20 cellular contexts compared by ENCODE assay signal in genomic region chr15:61200626-61201025, GRCh38. TPM values are rescaled to one million over a fixed set of nuclear protein-coding genes. Genes with fewer than 3 reads are reported as not detected.
A peak's percentile ranks its signal among the peaks of the same experiment; 100 is the strongest.
DNase-seq lines count a peak whose midpoint lies in the region; ATAC-seq and TF ChIP-seq lines count a peak whose summit lies in the region.
"Had no signal": no experiment of that assay in that cellular context is flagged by ENCODE, and none has a peak within 500 bp of the region (broad histone marks: within the 10 kb centered on the region; RNA-seq: fewer than 3 reads in every experiment).

No MANE protein-coding gene starts in this region.

- no peak overlapping the region for H3K4me2 ChIP-seq in GM23338
- H3K4me2 ChIP-seq: PC-9 had no signal

- CTCF ChIA-PET in WTC11 (lab: Charles Lee) = interaction anchor here (1.0 to 1.2 kb wide), 2 partner anchors 16 to 82 kb away, joined by 3 read pairs; no protein-coding TSS in a partner anchor

- no peaks in the 10 kb centered on the region for H3K9me2 ChIP-seq in GM23338 (ENCODE audit: insufficient read depth)

- H3K79me2 ChIP-seq in GM23338 (replicated peaks; ENCODE audit: insufficient read depth) = no peaks in the 10 kb centered on the region; the same call in 1 of the 2 replicates

- H3K36me3 ChIP-seq in GM23338 (ENCODE audit: insufficient read depth) (no peaks in the 10 kb centered on the region), skeletal muscle tissue (ENCODE audit: control insufficient read depth in 3 of 3, insufficient read depth in 3 of 3, low read length in 3 of 3) (no peaks in the 10 kb centered on the region)

- TF ChIP-seq CTCF in GM23338 (conservative IDR thresholded peaks at IDR 0.05; ENCODE audit: low read depth in 2 of 2) (no peak), WTC11 (IDR thresholded peaks at IDR 0.05) (no peak)

- H3K27me3 ChIP-seq in GM23338 (ENCODE audit: insufficient read depth) (no peaks in the 10 kb centered on the region), skeletal muscle tissue (ENCODE audit: control insufficient read depth in 3 of 3, insufficient read depth in 3 of 3, low read length in 3 of 3) (no peaks in the 10 kb centered on the region)

- H3K9me3 ChIP-seq in skeletal muscle tissue (ENCODE audit: control insufficient read depth in 3 of 3, low read length in 3 of 3) = no peaks in the 10 kb centered on the region

- peak overlapping the region; percentile 27 to 73 (median 35) for H3K9ac ChIP-seq in skeletal muscle tissue (ENCODE audit: low read depth in 1 of 3, low read length in 3 of 3)

- H3K4me3 ChIP-seq in GM23338 = no peak overlapping the region
- peak overlapping the region; percentile 33 to 60 (median 51) for H3K4me3 ChIP-seq in skeletal muscle tissue (ENCODE audit: low read length in 3 of 3)
- H3K4me3 ChIP-seq: PC-9, SK-N-MC had no signal

- H3K4me1 ChIP-seq in GM23338 (ENCODE audit: insufficient read depth) (peaks cover 11% of the 10 kb centered on the region), skeletal muscle tissue (ENCODE audit: control insufficient read depth in 3 of 3, insufficient read depth in 3 of 3, low read length in 3 of 3) (peaks cover 54 to 74% (median 67%) of the 10 kb centered on the region in 3 donors)

- H2AFZ ChIP-seq in GM23338 = peak overlapping the region; percentile 2
- H2AFZ ChIP-seq: PC-9 had no signal

- ATAC-seq in GM23338 = no peak
- no peak for ATAC-seq in WTC11
- no peak for ATAC-seq in activated CD4-positive, CD25-positive, alpha-beta regulatory T cell treated with anti-CD3 and anti-CD28 coated beads, Interleukin-2, amount 50 U/mL, for 24 hours

- no peaks in the 10 kb centered on the region for H4K20me1 ChIP-seq in GM23338 (replicated peaks; ENCODE audit: insufficient read depth)

- H3K9me3 Mint-ChIP-seq in GM23338 (no peaks in the 10 kb centered on the region), WTC11 (peaks cover under 1% of the 10 kb centered on the region; the same call in 1 of the 2 replicates)
- H3K9me3 Mint-ChIP-seq: CD4-positive, CD25-positive, alpha-beta regulatory T cell had no signal

- DNase-seq in GM23338 (ENCODE audit: low spot score) = no peak
- DNase-seq in NCI-H82 (lab: John Stamatoyannopoulos, UW) = peak; percentile 95
- no peak for DNase-seq in WTC11 (ENCODE audit: low spot score)
- no peak for DNase-seq in iPS-NIHi11 (ENCODE audit: low spot score)
- no peak for DNase-seq in T1000 (lab: John Stamatoyannopoulos, UW)
- DNase-seq: CD4-positive, CD25-positive, alpha-beta regulatory T cell; DMS153; GOT3; HCEC 1CT; NCI-H1092 treated with DMSO at 0.1 percent for 48 hours; NCI-H1436 treated with DMSO at 0.1 percent for 48 hours; NCI-H2029 treated with DMSO at 0.1 percent for 48 hours; NCI-H446; NCI-H69; PC-9; RPMI8226; SHP77 had no signal

- H3K36me3 Mint-ChIP-seq in GM23338 (ENCODE audit: low read depth) = no peaks in the 10 kb centered on the region
- no peaks in the 10 kb centered on the region for H3K36me3 Mint-ChIP-seq in WTC11
- H3K36me3 Mint-ChIP-seq: CD4-positive, CD25-positive, alpha-beta regulatory T cell had no signal

- POLR2A ChIA-PET in WTC11 (lab: Charles Lee) = no interaction called here

- peak overlapping the region; percentile 27; the same call in 1 of the 2 replicates for H3K27ac ChIP-seq in GM23338 (ENCODE audit: low read depth)
- peak overlapping the region; percentile 48 for H3K27ac ChIP-seq in skeletal muscle tissue (ENCODE audit: low read depth, low read length)
- H3K27ac ChIP-seq: PC-9, SK-N-MC had no signal

- H3K4me1 Mint-ChIP-seq in GM23338 (peaks cover 30% of the 10 kb centered on the region), WTC11 (peaks cover 50% of the 10 kb centered on the region)
- H3K4me1 Mint-ChIP-seq: CD4-positive, CD25-positive, alpha-beta regulatory T cell had no signal

- H3K27ac Mint-ChIP-seq in GM23338 = peak overlapping the region; percentile 71; the same call in 1 of the 2 replicates
- H3K27ac Mint-ChIP-seq in WTC11 = 0 out of 2 replicates have a peak overlapping the region, but pooled peaks have one; percentile 37
- H3K27ac Mint-ChIP-seq: CD4-positive, CD25-positive, alpha-beta regulatory T cell had no signal

- no peaks in the 10 kb centered on the region for H3F3A ChIP-seq in GM23338 (replicated peaks; ENCODE audit: low read depth)

- H3K4me3 Mint-ChIP-seq in GM23338 (no peak overlapping the region), WTC11 (no peak overlapping the region)
- H3K4me3 Mint-ChIP-seq: CD4-positive, CD25-positive, alpha-beta regulatory T cell had no signal

- H3K27me3 Mint-ChIP-seq in GM23338 (ENCODE audit: insufficient read depth, low read depth, poor library complexity) (peaks cover 2% of the 10 kb centered on the region), WTC11 (ENCODE audit: low read depth) (no peaks in the 10 kb centered on the region)

TF ChIP-seq in GM23338, 12 proteins besides CTCF, POLR2A, EP300 and RAD21 (continues in another document):
- TF ChIP-seq ZNF331 (CRISPR knock-in tag; IDR thresholded peaks at IDR 0.05; ENCODE audit: low read depth) (no peak), ETS1 (IDR thresholded peaks at IDR 0.05) (no peak), EZH2phosphoT487 (IDR thresholded peaks at IDR 0.05; ENCODE audit: unreplicated experiment) (no peak), JUNB (IDR thresholded peaks at IDR 0.05; ENCODE audit: unreplicated experiment) (no peak)

TF ChIP-seq in WTC11, 78 proteins besides CTCF, POLR2A, EP300 and RAD21 (continues in another document):
- no peak for TF ChIP-seq FOXP1 (CRISPR knock-in tag; IDR thresholded peaks at IDR 0.05; ENCODE audit: borderline replicate concordance)
- TF ChIP-seq MYBL2 (CRISPR knock-in tag; IDR thresholded peaks at IDR 0.05) = no peak
- TF ChIP-seq TEAD4 (CRISPR knock-in tag; IDR thresholded peaks at IDR 0.05) = no peak
- no peak for TF ChIP-seq ZNF317 (CRISPR knock-in tag; IDR thresholded peaks at IDR 0.05; ENCODE audit: borderline replicate concordance, low read depth)
- no peak for TF ChIP-seq ELF4 (CRISPR knock-in tag; IDR thresholded peaks at IDR 0.05; ENCODE audit: low read depth)
- TF ChIP-seq, protein P1, sequence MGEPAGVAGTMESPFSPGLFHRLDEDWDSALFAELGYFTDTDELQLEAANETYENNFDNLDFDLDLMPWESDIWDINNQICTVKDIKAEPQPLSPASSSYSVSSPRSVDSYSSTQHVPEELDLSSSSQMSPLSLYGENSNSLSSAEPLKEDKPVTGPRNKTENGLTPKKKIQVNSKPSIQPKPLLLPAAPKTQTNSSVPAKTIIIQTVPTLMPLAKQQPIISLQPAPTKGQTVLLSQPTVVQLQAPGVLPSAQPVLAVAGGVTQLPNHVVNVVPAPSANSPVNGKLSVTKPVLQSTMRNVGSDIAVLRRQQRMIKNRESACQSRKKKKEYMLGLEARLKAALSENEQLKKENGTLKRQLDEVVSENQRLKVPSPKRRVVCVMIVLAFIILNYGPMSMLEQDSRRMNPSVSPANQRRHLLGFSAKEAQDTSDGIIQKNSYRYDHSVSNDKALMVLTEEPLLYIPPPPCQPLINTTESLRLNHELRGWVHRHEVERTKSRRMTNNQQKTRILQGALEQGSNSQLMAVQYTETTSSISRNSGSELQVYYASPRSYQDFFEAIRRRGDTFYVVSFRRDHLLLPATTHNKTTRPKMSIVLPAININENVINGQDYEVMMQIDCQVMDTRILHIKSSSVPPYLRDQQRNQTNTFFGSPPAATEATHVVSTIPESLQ (CRISPR knock-in tag; IDR thresholded peaks at IDR 0.05) = no peak
- TF ChIP-seq RELA (CRISPR knock-in tag; IDR thresholded peaks at IDR 0.05; ENCODE audit: borderline replicate concordance) = no peak
- TF ChIP-seq, protein P2, sequence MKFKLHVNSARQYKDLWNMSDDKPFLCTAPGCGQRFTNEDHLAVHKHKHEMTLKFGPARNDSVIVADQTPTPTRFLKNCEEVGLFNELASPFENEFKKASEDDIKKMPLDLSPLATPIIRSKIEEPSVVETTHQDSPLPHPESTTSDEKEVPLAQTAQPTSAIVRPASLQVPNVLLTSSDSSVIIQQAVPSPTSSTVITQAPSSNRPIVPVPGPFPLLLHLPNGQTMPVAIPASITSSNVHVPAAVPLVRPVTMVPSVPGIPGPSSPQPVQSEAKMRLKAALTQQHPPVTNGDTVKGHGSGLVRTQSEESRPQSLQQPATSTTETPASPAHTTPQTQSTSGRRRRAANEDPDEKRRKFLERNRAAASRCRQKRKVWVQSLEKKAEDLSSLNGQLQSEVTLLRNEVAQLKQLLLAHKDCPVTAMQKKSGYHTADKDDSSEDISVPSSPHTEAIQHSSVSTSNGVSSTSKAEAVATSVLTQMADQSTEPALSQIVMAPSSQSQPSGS (CRISPR knock-in tag; IDR thresholded peaks at IDR 0.05; ENCODE audit: borderline replicate concordance, low read depth) = no peak
- no peak for TF ChIP-seq ZNF232 (CRISPR knock-in tag; IDR thresholded peaks at IDR 0.05)
- TF ChIP-seq RORB (CRISPR knock-in tag; IDR thresholded peaks at IDR 0.05) = no peak
- TF ChIP-seq, protein P3, sequence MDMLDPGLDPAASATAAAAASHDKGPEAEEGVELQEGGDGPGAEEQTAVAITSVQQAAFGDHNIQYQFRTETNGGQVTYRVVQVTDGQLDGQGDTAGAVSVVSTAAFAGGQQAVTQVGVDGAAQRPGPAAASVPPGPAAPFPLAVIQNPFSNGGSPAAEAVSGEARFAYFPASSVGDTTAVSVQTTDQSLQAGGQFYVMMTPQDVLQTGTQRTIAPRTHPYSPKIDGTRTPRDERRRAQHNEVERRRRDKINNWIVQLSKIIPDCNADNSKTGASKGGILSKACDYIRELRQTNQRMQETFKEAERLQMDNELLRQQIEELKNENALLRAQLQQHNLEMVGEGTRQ (CRISPR knock-in tag; IDR thresholded peaks at IDR 0.05) = no peak
- no peak for TF ChIP-seq ZBTB21 (CRISPR knock-in tag; IDR thresholded peaks at IDR 0.05; ENCODE audit: borderline replicate concordance)
- TF ChIP-seq, protein P4, sequence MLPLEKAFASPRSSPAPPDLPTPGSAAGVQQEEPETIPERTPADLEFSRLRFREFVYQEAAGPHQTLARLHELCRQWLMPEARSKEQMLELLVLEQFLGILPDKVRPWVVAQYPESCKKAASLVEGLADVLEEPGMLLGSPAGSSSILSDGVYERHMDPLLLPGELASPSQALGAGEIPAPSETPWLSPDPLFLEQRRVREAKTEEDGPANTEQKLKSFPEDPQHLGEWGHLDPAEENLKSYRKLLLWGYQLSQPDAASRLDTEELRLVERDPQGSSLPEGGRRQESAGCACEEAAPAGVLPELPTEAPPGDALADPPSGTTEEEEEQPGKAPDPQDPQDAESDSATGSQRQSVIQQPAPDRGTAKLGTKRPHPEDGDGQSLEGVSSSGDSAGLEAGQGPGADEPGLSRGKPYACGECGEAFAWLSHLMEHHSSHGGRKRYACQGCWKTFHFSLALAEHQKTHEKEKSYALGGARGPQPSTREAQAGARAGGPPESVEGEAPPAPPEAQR (CRISPR knock-in tag; IDR thresholded peaks at IDR 0.05) = no peak
- TF ChIP-seq NFATC4 (CRISPR knock-in tag; IDR thresholded peaks at IDR 0.05) = no peak
- TF ChIP-seq JAZF1 (CRISPR knock-in tag; IDR thresholded peaks at IDR 0.05) = no peak

RNA-seq across cellular contexts. Expression of gene RORA, which starts 28.5 kb away (rescaled TPM):
- total RNA-seq in GM23338 (2014; rRNA removed; shearing (Covaris generic)) = 12.9 and 13.6 TPM in 2 replicates
- polyA plus RNA-seq in GM23338 (2016; fragmentation: Nextera tagmentation; extraction: Ambion mirVana) = 5.1 and 8.2 TPM in 2 replicates
- 12.8 to 14.7 TPM (median 12.9 TPM) in 3 replicates for total RNA-seq in WTC11 (2021)
- total RNA-seq in skeletal muscle tissue = 27.1 TPM
